23 cellular contexts compared by ENCODE assay signal in the genomic region with DNA sequence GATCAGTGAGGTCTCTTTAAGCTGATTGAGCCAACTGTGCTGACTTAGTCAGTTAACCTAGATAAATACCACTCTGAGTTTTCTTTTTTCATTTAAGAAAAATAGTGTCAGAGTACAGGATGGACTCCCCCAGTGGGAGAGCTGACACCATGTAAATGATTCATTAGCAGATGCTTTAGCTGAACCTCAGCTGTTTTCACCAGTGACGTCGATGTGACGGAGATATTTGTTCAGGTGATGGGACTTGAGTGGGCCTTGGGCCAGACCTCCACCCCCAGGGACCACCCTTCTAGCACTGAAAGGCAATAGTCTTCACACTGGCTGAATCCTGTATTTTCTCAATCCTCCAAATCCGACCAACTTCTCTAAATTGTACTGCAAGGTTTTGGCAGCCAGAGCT.
A peak's percentile ranks its signal among the peaks of the same experiment; 100 is the strongest.
DNase-seq lines count a peak whose midpoint lies in the region; ATAC-seq, FAIRE-seq and TF ChIP-seq lines count a peak whose summit lies in the region.
"Had no signal": no experiment of that assay in that cellular context is flagged by ENCODE, and none has a peak within 500 bp of the region (broad histone marks: within the 10 kb centered on the region; RNA-seq: fewer than 3 reads in every experiment).

No MANE protein-coding gene starts in this region.

- H3K9me3 ChIP-seq in SJCRH30 (replicated peaks) = peaks cover 7% of the 10 kb centered on the region; the same call in 1 of the 2 replicates
- H3K9me3 ChIP-seq: A549, BLaER1, HAP-1 had no signal

- TF ChIP-seq POLR2A in GM12892 (IDR thresholded peaks at IDR 0.05; ENCODE audit: low read depth, low read length) = no peak

- DNase-seq in SJCRH30 = peak; percentile 22 to 56
- peak; percentile 71 for DNase-seq in fibroblast of mammary gland (ENCODE audit: low read depth)
- peak; percentile 39 for DNase-seq in iris pigment epithelial cell (ENCODE audit: low read depth)
- DNase-seq in sciatic nerve (ENCODE audit: low spot score) = no peak
- DNase-seq in GM12892 (ENCODE audit: insufficient read length) = no peak
- DNase-seq in T1000 (lab: John Stamatoyannopoulos, UW) = no peak
- DNase-seq: Calu3; CD8-positive, alpha-beta T cell; GF-D8; GM23248; Kasumi-1; MM.1S; NCI-H1092; NCI-H1436 treated with DMSO at 0.1 percent for 48 hours; NCI-H2081 treated with DMSO at 0.1 percent for 48 hours; NCI-H748 treated with DMSO at 0.1 percent for 48 hours; NK-92 treated with Interleukin-12 subunit alpha and Interleukin-12 subunit beta, amount 100 ng/mL, for 24 hours; SHP77 treated with DMSO at 0.1 percent for 48 hours had no signal

- FAIRE-seq in GM12892 (lab: Jason Lieb, UNC) = no peak
- FAIRE-seq: A549, RCC 7860 had no signal

- TF ChIP-seq CTCF in fibroblast of mammary gland (conservative IDR thresholded peaks at IDR 0.05; ENCODE audit: control insufficient read depth, insufficient read depth, low read depth, low read length) = no peak

- H3K36me3 ChIP-seq in SJCRH30 = no peaks in the 10 kb centered on the region
- H3K36me3 ChIP-seq: BLaER1, HAP-1 had no signal

- no peak overlapping the region for H3K4me3 ChIP-seq in SJCRH30
- no peak overlapping the region for H3K4me3 ChIP-seq in fibroblast of mammary gland (ENCODE audit: control insufficient read depth, low read depth, low read length)
- H3K4me3 ChIP-seq: A549, BLaER1, GM23248, HAP-1 had no signal

- peak; percentile 83 for ATAC-seq in sciatic nerve
- no peak for ATAC-seq in HG03439 (IDR thresholded peaks at IDR 0.05; ENCODE audit: unreplicated experiment)
- ATAC-seq: A549; CD8-positive, alpha-beta T cell had no signal

- peaks cover 26% of the 10 kb centered on the region for H3K4me1 ChIP-seq in SJCRH30
- H3K4me1 ChIP-seq: A549, BLaER1, HAP-1 had no signal

- H3K27me3 ChIP-seq in SJCRH30 = no peaks in the 10 kb centered on the region
- H3K27me3 ChIP-seq: BLaER1 had no signal

- intact Hi-C loops in sciatic nerve (cut with DNase I) = no loop called here

- no peak overlapping the region; the same call in 1 of the 2 replicates for H3K27ac ChIP-seq in SJCRH30
- H3K27ac ChIP-seq: A549, BLaER1, GM23248 had no signal

Comparison
In these comparisons a context has a peak if more than half of its experiments do, and no peak if none do; other contexts are left out.
1. DNase-seq: peak in SJCRH30 (2 of 2), fibroblast of mammary gland (single experiment) and iris pigment epithelial cell (single experiment); none in sciatic nerve (single experiment), GM12892 (single experiment) and T1000 (single experiment).